In the genomic region with DNA sequence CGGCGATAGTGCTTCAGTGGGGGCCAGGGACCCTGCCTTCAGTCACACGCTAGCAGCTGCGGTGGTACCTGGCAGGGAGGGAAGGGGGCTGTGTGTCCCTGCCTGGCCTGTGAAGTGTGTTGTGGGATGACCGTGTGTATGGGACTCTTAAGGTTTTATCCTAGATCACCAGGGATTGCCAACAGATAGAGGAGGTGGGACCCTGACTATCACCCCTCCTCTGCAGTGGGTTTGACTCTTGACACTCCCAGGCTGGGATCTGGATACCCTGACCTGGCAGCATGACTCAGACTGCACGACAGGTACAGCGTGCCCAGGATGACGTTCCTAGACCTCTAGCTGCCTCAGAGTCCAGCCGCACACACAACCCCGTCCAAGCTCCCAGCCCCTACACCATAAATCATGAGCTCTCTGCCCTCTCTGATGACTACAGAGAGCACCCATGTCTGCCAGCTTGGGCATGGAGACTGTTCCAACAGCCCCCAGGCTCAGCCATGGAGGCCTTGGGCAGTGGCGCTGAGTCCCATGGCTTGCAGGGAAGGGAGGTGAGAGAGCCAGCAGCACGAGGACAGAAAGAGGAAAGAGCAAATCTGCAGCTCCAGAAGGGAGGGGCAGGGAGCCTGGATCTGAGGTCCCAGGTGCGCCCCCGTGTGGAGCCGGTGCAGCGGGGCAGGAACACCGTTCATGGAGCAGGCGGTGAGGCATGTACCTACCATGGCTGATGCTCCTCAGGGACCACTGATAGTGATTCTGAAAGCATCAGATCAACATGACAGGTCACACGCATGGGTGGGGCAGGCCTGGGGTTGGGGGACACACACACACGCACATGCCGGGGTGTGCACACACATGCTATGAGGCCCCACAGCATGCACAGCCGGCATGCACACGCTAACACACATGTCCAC, we compare ENCODE assay signal across 9 cellular contexts.
A peak's percentile ranks its signal among the peaks of the same experiment; 100 is the strongest.
DNase-seq lines count a peak whose midpoint lies in the region; ATAC-seq and TF ChIP-seq lines count a peak whose summit lies in the region.
"Had no signal": no experiment of that assay in that cellular context is flagged by ENCODE, and none has a peak within 500 bp of the region (broad histone marks: within the 10 kb centered on the region; RNA-seq: fewer than 3 reads in every experiment).

No MANE protein-coding gene starts in this region.

- H3K36me3 Mint-ChIP-seq in activated naive CD8-positive, alpha-beta T cell treated with anti-CD3 and anti-CD28 coated beads, Interleukin-2, amount 10 ng/mL, durations not matched to agents 7 days and 5 days: no peaks in the 10 kb centered on the region

- intact Hi-C loops in PC-9 (cut with micrococcal nuclease; ENCODE audit: unreplicated experiment): no loop called here

- no peaks in the 10 kb centered on the region for H3K4me1 ChIP-seq in PC-9 (replicated peaks; ENCODE audit: insufficient read depth)

- no peak overlapping the region for H3K27ac Mint-ChIP-seq in activated naive CD8-positive, alpha-beta T cell treated with anti-CD3 and anti-CD28 coated beads, Interleukin-2, amount 10 ng/mL, durations not matched to agents 7 days and 5 days
- H3K27ac Mint-ChIP-seq: T-helper 1 cell treated with Interleukin-12 subunit alpha and Interleukin-12 subunit beta and Interleukin-4 antibody, amounts not matched to agents 30 μg/mL and 1 μg/mL, for 36 hours had no signal

- H3K79me2 ChIP-seq in PC-9 (ENCODE audit: low read depth): no peaks in the 10 kb centered on the region

- no TSS peak for BruUV-seq in PC-9 (replicated peaks; lab: Mats Ljungman, UMichigan)

- H2AFZ ChIP-seq in PC-9: no peak overlapping the region

- H3K27me3 Mint-ChIP-seq in activated naive CD8-positive, alpha-beta T cell treated with anti-CD3 and anti-CD28 coated beads, Interleukin-2, amount 10 ng/mL, durations not matched to agents 7 days and 5 days: peaks cover 6% of the 10 kb centered on the region

- no peak overlapping the region for H3K4me3 ChIP-seq in PC-9

- no peak overlapping the region for H3K27ac ChIP-seq in PC-9

- no peaks in the 10 kb centered on the region for H3K9me2 ChIP-seq in PC-9 (ENCODE audit: insufficient read depth)

- H3K36me3 ChIP-seq in PC-9 (ENCODE audit: low read depth): no peaks in the 10 kb centered on the region

- ATAC-seq in HG02798 (IDR thresholded peaks at IDR 0.05; ENCODE audit: poor library complexity, unreplicated experiment): peak; percentile 50
- peak; percentile 86 for ATAC-seq in activated naive CD8-positive, alpha-beta T cell treated with anti-CD3 and anti-CD28 coated beads, Interleukin-2, amount 10 ng/mL, durations not matched to agents 7 days and 5 days (ENCODE audit: low read depth)
- ATAC-seq in GM19324 (IDR thresholded peaks at IDR 0.05; ENCODE audit: low FRiP score, unreplicated experiment): no peak

- TF ChIP-seq CTCF in PC-9 (conservative IDR thresholded peaks at IDR 0.05): peak; percentile 63

- peak; percentile 12 for DNase-seq in DMS153 treated with DMSO at 0.1 percent for 48 hours (lab: John Stamatoyannopoulos, UW; ENCODE audit: unreplicated experiment)
- DNase-seq in PC-9: peak in 1 of 2 experiments; percentile 73
- peak; percentile 81 for DNase-seq in activated naive CD8-positive, alpha-beta T cell treated with anti-CD3 and anti-CD28 coated beads, Interleukin-2, amount 10 ng/mL, durations not matched to agents 7 days and 5 days
- peak; percentile 86 for DNase-seq in islet precursor cell
- peak in 4 of 6 experiments; percentile 14 to 24 (median 16) for DNase-seq in stimulated activated naive CD4-positive, alpha-beta T cell (lab: John Stamatoyannopoulos, UW)
- DNase-seq in central memory CD4-positive, alpha-beta T cell: no peak

- POLR2A ChIA-PET in PC-9 (lab: Charles Lee; ENCODE audit: unreplicated experiment): interaction anchor here (0.6 kb wide), 1 partner anchor 116 kb away, joined by 4 read pairs; no protein-coding TSS in a partner anchor
- POLR2A ChIA-PET in activated naive CD8-positive, alpha-beta T cell treated with anti-CD3 and anti-CD28 coated beads, Interleukin-2, amount 10 ng/mL, durations not matched to agents 7 days and 5 days (lab: Charles Lee): no interaction called here

- H3K4me1 Mint-ChIP-seq in activated naive CD8-positive, alpha-beta T cell treated with anti-CD3 and anti-CD28 coated beads, Interleukin-2, amount 10 ng/mL, durations not matched to agents 7 days and 5 days: peaks cover 5% of the 10 kb centered on the region

- H3K9me3 Mint-ChIP-seq in activated naive CD8-positive, alpha-beta T cell treated with anti-CD3 and anti-CD28 coated beads, Interleukin-2, amount 10 ng/mL, durations not matched to agents 7 days and 5 days: no peaks in the 10 kb centered on the region
- H3K9me3 Mint-ChIP-seq: T-helper 1 cell treated with Interleukin-12 subunit alpha and Interleukin-12 subunit beta and Interleukin-4 antibody, amounts not matched to agents 30 μg/mL and 1 μg/mL, for 36 hours had no signal

- no peak overlapping the region for H3K4me2 ChIP-seq in PC-9

- H3K9me3 ChIP-seq in PC-9 (ENCODE audit: insufficient read depth, low read depth): no peaks in the 10 kb centered on the region

- CTCF ChIA-PET in PC-9 (lab: Charles Lee): interaction anchor here (0.7 to 1.2 kb wide), 2 partner anchors 10 to 175 kb away, joined by 3 to 4 read pairs; a partner anchor contains a TSS

- H3K27me3 ChIP-seq in PC-9 (ENCODE audit: insufficient read depth, low read depth): peaks cover 4% of the 10 kb centered on the region; the same call in 1 of the 2 replicates

- no peak overlapping the region for H3K4me3 Mint-ChIP-seq in activated naive CD8-positive, alpha-beta T cell treated with anti-CD3 and anti-CD28 coated beads, Interleukin-2, amount 10 ng/mL, durations not matched to agents 7 days and 5 days
- H3K4me3 Mint-ChIP-seq: T-helper 1 cell treated with Interleukin-12 subunit alpha and Interleukin-12 subunit beta and Interleukin-4 antibody, amounts not matched to agents 30 μg/mL and 1 μg/mL, for 36 hours had no signal

- H4K20me1 ChIP-seq in PC-9 (ENCODE audit: insufficient read depth): no peaks in the 10 kb centered on the region

- H3F3A ChIP-seq in PC-9 (ENCODE audit: insufficient read depth, low read depth): no peaks in the 10 kb centered on the region
